Comparison of ENCODE assay signal across 7 cellular contexts in the genomic region with DNA sequence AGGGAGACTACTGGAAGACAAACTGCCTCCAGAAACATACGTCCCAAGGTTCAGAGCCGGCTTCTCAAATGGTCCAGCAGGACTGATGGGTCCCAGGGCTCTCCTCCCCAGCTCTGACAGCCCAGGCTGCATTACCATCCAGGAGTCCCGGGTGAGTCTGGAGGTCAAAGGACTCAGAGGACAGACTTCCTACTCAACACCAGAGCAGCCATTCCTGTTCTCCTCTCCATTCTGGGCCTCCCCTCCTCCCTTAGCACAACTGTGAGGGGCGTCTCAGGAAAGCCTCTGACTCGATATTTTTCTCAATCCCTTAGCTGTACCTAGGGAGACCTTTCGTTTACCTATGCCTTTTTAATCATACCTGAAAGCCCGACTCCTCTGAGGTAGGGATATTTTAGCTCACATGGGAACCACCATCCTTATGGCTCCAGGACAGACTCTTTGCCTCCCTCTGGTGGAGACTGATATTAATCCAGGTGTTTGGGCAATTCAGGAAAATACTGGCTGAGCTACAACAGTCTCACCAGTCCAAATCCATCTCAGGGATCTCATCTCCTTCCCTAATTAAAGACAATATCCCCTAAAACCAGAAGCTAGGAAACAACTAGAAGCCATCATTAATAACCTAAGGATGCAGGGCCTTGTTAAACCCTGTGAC. TPM values are rescaled to one million over a fixed set of nuclear protein-coding genes. Genes with fewer than 3 reads are reported as not detected.
DNase-seq lines count a peak whose midpoint lies in the region; ATAC-seq, FAIRE-seq and TF ChIP-seq lines count a peak whose summit lies in the region.
"Not testable (repeated sequence)": the region's sequence is repeated elsewhere in the genome, so short reads cannot be mapped to it uniquely, and the experiment has no call there.

No MANE protein-coding gene starts in this region.

- not testable (repeated sequence) for H3K27me3 ChIP-seq in K562 (ENCODE audit: control insufficient read depth in 2 of 2, insufficient read depth in 2 of 2, low read length in 2 of 2); liver (ENCODE audit: control insufficient read depth in 4 of 4, insufficient read depth in 4 of 4, low read length in 3 of 4)

- DNase-seq in activated CD4-positive, alpha-beta T cell treated with anti-CD3 and anti-CD28 coated beads for 36 hours = peak; percentile 13
- DNase-seq in K562 (ENCODE audit: extremely low read depth in 1 of 4, low spot score in 3 of 4); fibroblast of villous mesenchyme (ENCODE audit: low read depth); sciatic nerve (ENCODE audit: low spot score): not testable (repeated sequence)

- ATAC-seq in HG03442 (IDR thresholded peaks at IDR 0.05; ENCODE audit: unreplicated experiment) (peak; percentile 45), K562 (peak; percentile 85), sciatic nerve (peak; percentile 51)
- ATAC-seq in activated CD4-positive, alpha-beta T cell treated with anti-CD3 and anti-CD28 coated beads for 36 hours = peak; percentile 39

- TF ChIP-seq CTCF in GM12872 (IDR thresholded peaks at IDR 0.05; ENCODE audit: insufficient read depth, low read depth, low read length) (0 out of 3 replicates have a peak, but pooled peaks have one; percentile 19), fibroblast of villous mesenchyme (IDR thresholded peaks at IDR 0.05; ENCODE audit: insufficient read depth, low read depth, low read length) (peak; percentile 18), liver (IDR thresholded peaks at IDR 0.05; ENCODE audit: low read depth, low read length, missing input control) (peak; percentile 13)
- TF ChIP-seq CTCF in K562 (IDR thresholded peaks at IDR 0.05 in 2 of 3, conservative IDR thresholded peaks at IDR 0.05 in 1 of 3; ENCODE audit: insufficient read depth in 2 of 3, low read depth in 1 of 3, low read length in 3 of 3) = not testable (repeated sequence)

- CTCF ChIA-PET in activated CD4-positive, alpha-beta T cell treated with anti-CD3 and anti-CD28 coated beads for 36 hours (lab: Charles Lee); K562 (lab: Yijun Ruan, JAX; ENCODE audit: low intra/inter-chr PET ratio): not testable (repeated sequence)

- not testable (repeated sequence) for BruUV-seq in K562 (replicated peaks; lab: Mats Ljungman, UMichigan)

- H3K4me2 ChIP-seq in K562 (ENCODE audit: insufficient read depth, low read length) = not testable (repeated sequence)

- TF ChIP-seq EP300 in K562 (IDR thresholded peaks at IDR 0.05; ENCODE audit: low read length) = not testable (repeated sequence)

- not testable (repeated sequence) for H3K9me3 ChIP-seq in K562 (replicated peaks; ENCODE audit: control insufficient read depth, insufficient read depth, low read depth, low read length); liver (ENCODE audit: control insufficient read depth in 4 of 4, low read length in 3 of 4)

- not testable (repeated sequence) for H4K20me1 ChIP-seq in K562 (replicated peaks; ENCODE audit: control insufficient read depth, insufficient read depth, low read length)

- not testable (repeated sequence) for H3K4me3 ChIP-seq in K562; fibroblast of villous mesenchyme (ENCODE audit: low read depth, low read length); liver (ENCODE audit: low read depth in 1 of 3, low read length in 3 of 3)

- not testable (repeated sequence) for H3K27ac ChIP-seq in K562 (ENCODE audit: extremely low read depth, low read depth, low read length); liver (ENCODE audit: low read depth in 1 of 2, low read length in 2 of 2)

- H3K9me1 ChIP-seq in K562 (ENCODE audit: control insufficient read depth, insufficient read depth, low read length) = not testable (repeated sequence)

- intact Hi-C loops in activated CD4-positive, alpha-beta T cell treated with anti-CD3 and anti-CD28 coated beads for 36 hours (cut with DNase I, micrococcal nuclease); K562 (cut with micrococcal nuclease); sciatic nerve (cut with DNase I): not testable (repeated sequence)

- H3K36me3 ChIP-seq in K562 (ENCODE audit: control insufficient read depth, insufficient read depth, low read length); liver (ENCODE audit: control insufficient read depth in 4 of 4, insufficient read depth in 3 of 4, low read depth in 1 of 4, low read length in 3 of 4): not testable (repeated sequence)

- TF ChIP-seq POLR2A in K562 (conservative IDR thresholded peaks at IDR 0.05) = not testable (repeated sequence)

- H3K4me3 Mint-ChIP-seq in activated CD4-positive, alpha-beta T cell treated with anti-CD3 and anti-CD28 coated beads for 36 hours = not testable (repeated sequence)

- not testable (repeated sequence) for H3K36me3 Mint-ChIP-seq in activated CD4-positive, alpha-beta T cell treated with anti-CD3 and anti-CD28 coated beads for 36 hours (ENCODE audit: low read depth)

- H3K4me1 ChIP-seq in K562 (replicated peaks in 1 of 2; ENCODE audit: control insufficient read depth in 2 of 2, insufficient read depth in 2 of 2, low read length in 2 of 2); liver (ENCODE audit: control insufficient read depth in 4 of 4, insufficient read depth in 4 of 4, low read length in 3 of 4): not testable (repeated sequence)

- not testable (repeated sequence) for TF ChIP-seq RAD21 in K562 (CRISPR knock-in tag; conservative IDR thresholded peaks at IDR 0.05 in 1 of 2, IDR thresholded peaks at IDR 0.05 in 1 of 2)
- peak; percentile 26 to 51 for TF ChIP-seq RAD21 in liver (IDR thresholded peaks at IDR 0.05)

- H3K27ac Mint-ChIP-seq in activated CD4-positive, alpha-beta T cell treated with anti-CD3 and anti-CD28 coated beads for 36 hours = not testable (repeated sequence)

- H3K79me2 ChIP-seq in K562 (ENCODE audit: control insufficient read depth, insufficient read depth, low read length) = not testable (repeated sequence)

- H3K9me3 Mint-ChIP-seq in activated CD4-positive, alpha-beta T cell treated with anti-CD3 and anti-CD28 coated beads for 36 hours (ENCODE audit: low read depth) = not testable (repeated sequence)

- H2AFZ ChIP-seq in K562 (ENCODE audit: low read depth, low read length) = not testable (repeated sequence)

- WGBS in K562 (ENCODE audit: insufficient coverage, low coverage, missing lambda C conversion rate) = no CpG with 5 or more reads among the region's 7 CpGs
- WGBS in liver = no CpG with 5 or more reads among the region's 7 CpGs

- FAIRE-seq in K562 (lab: Jason Lieb, UNC) = not testable (repeated sequence)

- in situ Hi-C loops in K562 (cut with MboI) = not testable (repeated sequence)

- H3K27me3 Mint-ChIP-seq in activated CD4-positive, alpha-beta T cell treated with anti-CD3 and anti-CD28 coated beads for 36 hours = not testable (repeated sequence)

- H3K4me1 Mint-ChIP-seq in activated CD4-positive, alpha-beta T cell treated with anti-CD3 and anti-CD28 coated beads for 36 hours = not testable (repeated sequence)

- POLR2A ChIA-PET in activated CD4-positive, alpha-beta T cell treated with anti-CD3 and anti-CD28 coated beads for 36 hours (lab: Charles Lee); K562 (lab: Yijun Ruan, JAX): not testable (repeated sequence)

- H3K9ac ChIP-seq in K562 (ENCODE audit: insufficient read depth in 1 of 2, low read depth in 2 of 2, low read length in 2 of 2); liver (ENCODE audit: low read depth in 1 of 2, low read length in 2 of 2): not testable (repeated sequence)

RNA-seq across cellular contexts. Expression of a gene that starts 19.8 kb away (rescaled TPM):
- 1 to 10 TPM; 1.1 to 1.3 TPM for total RNA-seq in activated CD4-positive, alpha-beta T cell treated with anti-CD3 and anti-CD28 coated beads for 36 hours
- total RNA-seq in K562 (2011; cell fraction: chromatin; rRNA removed; ENCODE audit: low replicate concordance) = not detected in 2 replicates
- not detected in 2 replicates for total RNA-seq in K562 (2011; cell fraction: nucleolus; rRNA removed)
- not detected in 2 replicates for total RNA-seq in K562 (2011; cell fraction: nucleoplasm; rRNA removed)
- total RNA-seq in K562 (2014; rRNA removed) (not detected in 2 replicates), K562 (2014; rRNA removed; fragmentation: Illumina TruSeq; extraction: Trizol) (not detected in 2 replicates), K562 (2015; rRNA removed; fragmentation: Illumina TruSeq; extraction: Trizol) (0.14 and 0.23 TPM in 2 replicates), K562 (2021) (0.27 TPM in 1 of 2 replicates, not detected in the other), fibroblast of villous mesenchyme (0.32 and 3.0 TPM in 2 replicates), liver (10 to 100 TPM; 35.1 to 90.0 TPM), sciatic nerve (8.9 TPM)
- polyA plus RNA-seq in K562 (2011; rRNA removed) (not detected in 2 replicates), K562 (2014; fragmentation: Illumina TruSeq; extraction: Trizol) (not detected in 2 replicates), K562 (2014; fragmentation: Nextera tagmentation; extraction: Ambion mirVana) (not detected), K562 (2014; rRNA removed) (not detected in 2 replicates), liver (100 to 1,000 TPM in 1 of 2 donors, 10 to 100 TPM in 1; 90.8 to 140 TPM)
- polyA plus RNA-seq in K562 (2011; cell fraction: cytosol; rRNA removed) = 0.13 TPM in 1 of 2 replicates, not detected in the other
- not detected in 2 replicates for polyA plus RNA-seq in K562 (2011; cell fraction: nucleus; rRNA removed)
- polyA plus RNA-seq in K562 (2012) = not detected in 2 replicates
- 0.28 TPM in 1 of 2 replicates, not detected in the other for polyA minus RNA-seq in K562 (2011; rRNA and poly(A)+ RNA removed)
- polyA minus RNA-seq in K562 (2011; cell fraction: cytosol; rRNA and poly(A)+ RNA removed) = not detected in 2 replicates
- not detected in 2 replicates for polyA minus RNA-seq in K562 (2011; cell fraction: nucleus; rRNA and poly(A)+ RNA removed)
